ENCODE assay signal across 1 cellular context in the genomic region with DNA sequence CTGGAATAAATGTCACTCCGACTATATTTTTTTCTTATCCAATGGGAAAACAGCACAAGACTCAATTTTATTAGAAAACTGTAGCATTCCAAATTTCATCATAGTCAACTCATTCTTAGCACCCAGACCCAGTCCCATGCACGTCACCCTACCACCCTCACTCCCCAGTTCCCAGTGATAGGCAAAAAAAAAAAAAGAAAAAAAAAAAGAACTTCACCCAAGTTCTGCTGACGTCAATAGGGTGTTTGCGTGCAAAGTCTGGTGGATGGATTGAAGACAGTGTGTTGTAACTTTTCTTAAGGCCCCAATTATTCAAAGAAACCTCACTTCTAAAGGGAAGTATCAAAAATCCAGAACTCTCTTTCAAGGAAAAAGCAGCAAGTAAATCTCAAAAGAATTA.
TF ChIP-seq lines count a peak whose summit lies in the region.

No MANE protein-coding gene starts in this region.

TF ChIP-seq in K562, 482 proteins besides CTCF, POLR2A, EP300 and RAD21:
- TF ChIP-seq SMC3 (conservative IDR thresholded peaks at IDR 0.05; ENCODE audit: insufficient read depth, low read depth, low read length) (no peak), ZC3H11A (IDR thresholded peaks at IDR 0.05; ENCODE audit: low read depth, low read length) (no peak), U2AF1 (optimal IDR thresholded peaks at IDR 0.05; ENCODE audit: low read depth, low read length) (no peak), ATF1 (CRISPR knock-in tag; IDR thresholded peaks at IDR 0.05) (no peak), ATF1 (tag; IDR thresholded peaks at IDR 0.05) (0 out of 2 replicates have a peak, but pooled peaks have one; percentile 21), TGIF2 (CRISPR knock-in tag; IDR thresholded peaks at IDR 0.05) (no peak), ZNF384 (IDR thresholded peaks at IDR 0.05; ENCODE audit: low read depth, low read length) (0 out of 2 replicates have a peak, but pooled peaks have one; percentile 26), SMARCB1 (IDR thresholded peaks at IDR 0.05; ENCODE audit: insufficient read length, low read depth) (no peak), ZNF445 (CRISPR knock-in tag; IDR thresholded peaks at IDR 0.05; ENCODE audit: low read depth) (no peak), SLC30A9 (CRISPR knock-in tag; IDR thresholded peaks at IDR 0.05) (no peak)
- TF ChIP-seq, protein P1, sequence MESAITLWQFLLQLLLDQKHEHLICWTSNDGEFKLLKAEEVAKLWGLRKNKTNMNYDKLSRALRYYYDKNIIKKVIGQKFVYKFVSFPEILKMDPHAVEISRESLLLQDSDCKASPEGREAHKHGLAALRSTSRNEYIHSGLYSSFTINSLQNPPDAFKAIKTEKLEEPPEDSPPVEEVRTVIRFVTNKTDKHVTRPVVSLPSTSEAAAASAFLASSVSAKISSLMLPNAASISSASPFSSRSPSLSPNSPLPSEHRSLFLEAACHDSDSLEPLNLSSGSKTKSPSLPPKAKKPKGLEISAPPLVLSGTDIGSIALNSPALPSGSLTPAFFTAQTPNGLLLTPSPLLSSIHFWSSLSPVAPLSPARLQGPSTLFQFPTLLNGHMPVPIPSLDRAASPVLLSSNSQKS (CRISPR knock-in tag; IDR thresholded peaks at IDR 0.05), result no peak
- TF ChIP-seq, protein P2, sequence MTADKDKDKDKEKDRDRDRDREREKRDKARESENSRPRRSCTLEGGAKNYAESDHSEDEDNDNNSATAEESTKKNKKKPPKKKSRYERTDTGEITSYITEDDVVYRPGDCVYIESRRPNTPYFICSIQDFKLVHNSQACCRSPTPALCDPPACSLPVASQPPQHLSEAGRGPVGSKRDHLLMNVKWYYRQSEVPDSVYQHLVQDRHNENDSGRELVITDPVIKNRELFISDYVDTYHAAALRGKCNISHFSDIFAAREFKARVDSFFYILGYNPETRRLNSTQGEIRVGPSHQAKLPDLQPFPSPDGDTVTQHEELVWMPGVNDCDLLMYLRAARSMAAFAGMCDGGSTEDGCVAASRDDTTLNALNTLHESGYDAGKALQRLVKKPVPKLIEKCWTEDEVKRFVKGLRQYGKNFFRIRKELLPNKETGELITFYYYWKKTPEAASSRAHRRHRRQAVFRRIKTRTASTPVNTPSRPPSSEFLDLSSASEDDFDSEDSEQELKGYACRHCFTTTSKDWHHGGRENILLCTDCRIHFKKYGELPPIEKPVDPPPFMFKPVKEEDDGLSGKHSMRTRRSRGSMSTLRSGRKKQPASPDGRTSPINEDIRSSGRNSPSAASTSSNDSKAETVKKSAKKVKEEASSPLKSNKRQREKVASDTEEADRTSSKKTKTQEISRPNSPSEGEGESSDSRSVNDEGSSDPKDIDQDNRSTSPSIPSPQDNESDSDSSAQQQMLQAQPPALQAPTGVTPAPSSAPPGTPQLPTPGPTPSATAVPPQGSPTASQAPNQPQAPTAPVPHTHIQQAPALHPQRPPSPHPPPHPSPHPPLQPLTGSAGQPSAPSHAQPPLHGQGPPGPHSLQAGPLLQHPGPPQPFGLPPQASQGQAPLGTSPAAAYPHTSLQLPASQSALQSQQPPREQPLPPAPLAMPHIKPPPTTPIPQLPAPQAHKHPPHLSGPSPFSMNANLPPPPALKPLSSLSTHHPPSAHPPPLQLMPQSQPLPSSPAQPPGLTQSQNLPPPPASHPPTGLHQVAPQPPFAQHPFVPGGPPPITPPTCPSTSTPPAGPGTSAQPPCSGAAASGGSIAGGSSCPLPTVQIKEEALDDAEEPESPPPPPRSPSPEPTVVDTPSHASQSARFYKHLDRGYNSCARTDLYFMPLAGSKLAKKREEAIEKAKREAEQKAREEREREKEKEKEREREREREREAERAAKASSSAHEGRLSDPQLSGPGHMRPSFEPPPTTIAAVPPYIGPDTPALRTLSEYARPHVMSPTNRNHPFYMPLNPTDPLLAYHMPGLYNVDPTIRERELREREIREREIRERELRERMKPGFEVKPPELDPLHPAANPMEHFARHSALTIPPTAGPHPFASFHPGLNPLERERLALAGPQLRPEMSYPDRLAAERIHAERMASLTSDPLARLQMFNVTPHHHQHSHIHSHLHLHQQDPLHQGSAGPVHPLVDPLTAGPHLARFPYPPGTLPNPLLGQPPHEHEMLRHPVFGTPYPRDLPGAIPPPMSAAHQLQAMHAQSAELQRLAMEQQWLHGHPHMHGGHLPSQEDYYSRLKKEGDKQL (CRISPR knock-in tag; IDR thresholded peaks at IDR 0.05; ENCODE audit: borderline replicate concordance), result no peak
TF ChIP-seq in K562: peak in this region for 2.
